In genomic region chr9:96065482-96066251, GRCh38 we compare ENCODE assay signal across 14 cellular contexts.
DNase-seq lines count a peak whose midpoint lies in the region; ATAC-seq and TF ChIP-seq lines count a peak whose summit lies in the region.
"Had no signal": no experiment of that assay in that cellular context is flagged by ENCODE, and none has a peak within 500 bp of the region (broad histone marks: within the 10 kb centered on the region; RNA-seq: fewer than 3 reads in every experiment).

No MANE protein-coding gene starts in this region.

- H3K27me3 ChIP-seq in IMR-90 (ENCODE audit: control insufficient read depth, insufficient read depth, low read length): peaks cover 9% of the 10 kb centered on the region

- no peak overlapping the region for H3K4me2 ChIP-seq in IMR-90 (ENCODE audit: low read depth, low read length)

- dilution Hi-C loops in IMR-90 (cut with HindIII; ENCODE audit: low sequenced_read_pairs, unreplicated experiment): no loop called here

- no peak overlapping the region for H2BK15ac ChIP-seq in IMR-90 (ENCODE audit: low read depth, low read length)

- 100% methylated on average over 2 of the region's 8 CpGs; no CpG with 5 or more reads in 1 of the 2 experiments for WGBS in IMR-90 (ENCODE audit: extremely low coverage in 2 of 2, insufficient read length in 1 of 2), 2 experiments

- H3K9me3 ChIP-seq in IMR-90 (ENCODE audit: control insufficient read depth, insufficient read depth, low read length): no peaks in the 10 kb centered on the region
- H3K9me3 ChIP-seq: Caco-2, HAP-1 had no signal

- no peak overlapping the region for H3K4ac ChIP-seq in IMR-90 (ENCODE audit: low read depth, low read length)

- no peak overlapping the region for H3K27ac ChIP-seq in IMR-90 (ENCODE audit: insufficient read depth, low read length)

- DNase-seq in COLO829 (ENCODE audit: low spot score): peak; percentile 65
- DNase-seq in IMR-90: no peak
- DNase-seq in SK-MEL-5 (ENCODE audit: low read depth, low spot score): peak; percentile 54
- no peak for DNase-seq in NK-92 (lab: John Stamatoyannopoulos, UW; ENCODE audit: unreplicated experiment)
- DNase-seq in NCI-H2107 treated with DMSO at 0.1 percent for 48 hours (lab: John Stamatoyannopoulos, UW; ENCODE audit: unreplicated experiment): no peak
- DNase-seq in HuH-7.5 (ENCODE audit: low spot score): no peak
- DNase-seq: C1 segment of cervical spinal cord; Caco-2; CD4-positive, alpha-beta memory T cell; DMS153; DND-41; GOT3; HFFc6 had no signal

- TF ChIP-seq RAD21 in IMR-90 (IDR thresholded peaks at IDR 0.05; ENCODE audit: low read length): no peak

- no peak overlapping the region for H3K23ac ChIP-seq in IMR-90 (ENCODE audit: low read depth, low read length)

- no peak overlapping the region for H4K5ac ChIP-seq in IMR-90 (ENCODE audit: low read depth, low read length)

- H3K4me1 ChIP-seq in IMR-90 (ENCODE audit: control insufficient read depth, insufficient read depth, low read length): peaks cover 2% of the 10 kb centered on the region; the same call in 1 of the 2 replicates
- H3K4me1 ChIP-seq: HAP-1 had no signal

- no TSS peak for BruUV-seq in IMR-90 (replicated peaks; lab: Mats Ljungman, UMichigan)

- no peaks in the 10 kb centered on the region for H3K36me3 ChIP-seq in IMR-90 (ENCODE audit: control insufficient read depth, insufficient read depth, low read length)
- H3K36me3 ChIP-seq: HAP-1 had no signal

- H3K18ac ChIP-seq in IMR-90 (ENCODE audit: low read depth, low read length): no peak overlapping the region

- no peak overlapping the region for H3K56ac ChIP-seq in IMR-90 (ENCODE audit: extremely low read depth, insufficient read depth, low read length)

- in situ Hi-C loops in IMR-90 (cut with MboI; ENCODE audit: low sequenced_read_pairs): no loop called here
- in situ Hi-C loops in SK-MEL-5 (cut with HindIII; ENCODE audit: low pct_unique_long_range_greater_than_20kb, low sequenced_read_pairs): no loop called here

- H2BK5ac ChIP-seq in IMR-90 (ENCODE audit: low read depth, low read length, poor library complexity, severe bottlenecking): no peak overlapping the region

- no peak overlapping the region for H2AK9ac ChIP-seq in IMR-90 (replicated peaks; ENCODE audit: low read depth, low read length, poor library complexity)

- no peaks in the 10 kb centered on the region for H4K20me1 ChIP-seq in IMR-90 (ENCODE audit: insufficient read depth, low read length)

- H2BK20ac ChIP-seq in IMR-90 (ENCODE audit: low read depth, low read length): no peak overlapping the region

- CTCF ChIA-PET in IMR-90 (lab: Yijun Ruan, JAX): no interaction called here

- no peak overlapping the region for H2AK5ac ChIP-seq in IMR-90 (ENCODE audit: low read depth, low read length)

- no peak for ATAC-seq in IMR-90 (ENCODE audit: low read depth)

- H3K4me3 ChIP-seq in IMR-90 (ENCODE audit: insufficient read depth, low read depth, low read length): no peak overlapping the region
- H3K4me3 ChIP-seq: HAP-1 had no signal

- H4K8ac ChIP-seq in IMR-90 (ENCODE audit: low read depth in 2 of 2, low read length in 2 of 2): no peak overlapping the region

- TF ChIP-seq POLR2A in IMR-90 (IDR thresholded peaks at IDR 0.05; ENCODE audit: low read depth, low read length): no peak

- H3K9me1 ChIP-seq in IMR-90 (ENCODE audit: insufficient read depth, low read length): no peaks in the 10 kb centered on the region; the same call in 1 of the 2 replicates

- no peak overlapping the region for H2BK120ac ChIP-seq in IMR-90 (ENCODE audit: low read depth, low read length)

- TF ChIP-seq CTCF in IMR-90 (conservative IDR thresholded peaks at IDR 0.05; ENCODE audit: low read depth, low read length): no peak

- no peak overlapping the region for H3K14ac ChIP-seq in IMR-90 (replicated peaks; ENCODE audit: low read depth, low read length)

- H3K79me1 ChIP-seq in IMR-90 (ENCODE audit: low read depth in 1 of 2, low read length in 2 of 2): no peaks in the 10 kb centered on the region

- H2AFZ ChIP-seq in IMR-90 (replicated peaks; ENCODE audit: low read length, poor library complexity): no peak overlapping the region

- POLR2A ChIA-PET in IMR-90 (lab: Charles Lee; ENCODE audit: unreplicated experiment): no interaction called here

- intact Hi-C loops in IMR-90 (cut with micrococcal nuclease): no loop called here

- H4K91ac ChIP-seq in IMR-90 (ENCODE audit: insufficient read depth, low read depth, low read length): no peak overlapping the region

- H3K9ac ChIP-seq in IMR-90 (ENCODE audit: low read depth, low read length): no peak overlapping the region

TF ChIP-seq in IMR-90, 13 proteins besides CTCF, POLR2A, EP300 and RAD21:
- TF ChIP-seq RFX5 (IDR thresholded peaks at IDR 0.05; ENCODE audit: low read depth, low read length) (no peak), SMC3 (IDR thresholded peaks at IDR 0.05; ENCODE audit: low read depth, low read length) (no peak), CEBPB (IDR thresholded peaks at IDR 0.05; ENCODE audit: low read depth, low read length) (0 out of 2 replicates have a peak, but pooled peaks have one; percentile 44), BHLHE40 (IDR thresholded peaks at IDR 0.05; ENCODE audit: low read depth, low read length) (no peak), MAZ (IDR thresholded peaks at IDR 0.05; ENCODE audit: borderline replicate concordance, low read depth, low read length) (no peak), FOS (IDR thresholded peaks at IDR 0.05; ENCODE audit: low read depth, low read length) (no peak)
- TF ChIP-seq, protein P1, sequence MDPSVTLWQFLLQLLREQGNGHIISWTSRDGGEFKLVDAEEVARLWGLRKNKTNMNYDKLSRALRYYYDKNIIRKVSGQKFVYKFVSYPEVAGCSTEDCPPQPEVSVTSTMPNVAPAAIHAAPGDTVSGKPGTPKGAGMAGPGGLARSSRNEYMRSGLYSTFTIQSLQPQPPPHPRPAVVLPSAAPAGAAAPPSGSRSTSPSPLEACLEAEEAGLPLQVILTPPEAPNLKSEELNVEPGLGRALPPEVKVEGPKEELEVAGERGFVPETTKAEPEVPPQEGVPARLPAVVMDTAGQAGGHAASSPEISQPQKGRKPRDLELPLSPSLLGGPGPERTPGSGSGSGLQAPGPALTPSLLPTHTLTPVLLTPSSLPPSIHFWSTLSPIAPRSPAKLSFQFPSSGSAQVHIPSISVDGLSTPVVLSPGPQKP (IDR thresholded peaks at IDR 0.05; ENCODE audit: borderline replicate concordance, low read depth, low read length): no peak

Comparison
In these comparisons a context has a peak if more than half of its experiments do, and no peak if none do; other contexts are left out.
1. DNase-seq: peak in COLO829 (single experiment) and SK-MEL-5 (single experiment); none in IMR-90 (single experiment), NK-92 (single experiment), NCI-H2107 treated with DMSO at 0.1 percent for 48 hours (single experiment) and HuH-7.5 (single experiment).